In the genomic region with DNA sequence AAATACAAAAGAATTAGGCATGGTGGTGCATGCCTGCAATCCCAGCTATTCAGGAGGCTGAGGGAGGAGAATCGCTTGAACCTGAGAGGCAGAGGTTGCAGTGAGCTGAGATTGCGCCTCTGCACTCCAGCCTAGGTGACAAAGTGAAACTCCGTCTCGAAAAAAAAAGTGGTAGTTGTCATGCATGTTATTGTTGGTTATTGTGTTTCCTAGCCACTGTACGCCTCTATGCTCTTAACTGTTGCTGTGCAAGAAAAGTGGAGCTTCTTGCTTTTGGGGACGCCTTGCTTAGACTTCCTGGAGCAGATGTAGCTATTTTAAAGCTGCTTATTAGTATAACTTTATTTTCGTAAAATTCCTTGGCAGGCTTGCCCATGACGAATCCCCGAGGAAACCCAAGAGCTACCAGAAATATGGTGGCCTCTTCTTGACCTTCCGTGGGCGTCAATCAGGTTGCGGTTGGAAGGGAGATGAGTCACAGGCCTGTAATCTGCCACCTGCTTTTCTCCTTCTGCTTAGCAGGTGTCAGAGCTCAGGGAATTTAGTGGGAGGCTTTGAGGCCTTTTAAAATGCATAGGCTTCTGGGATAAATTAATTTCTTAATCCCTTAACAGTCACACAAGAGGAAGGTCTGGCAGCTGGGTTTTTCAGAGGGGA, we compare ENCODE assay signal across 9 cellular contexts. TPM values are rescaled to one million over a fixed set of nuclear protein-coding genes. Genes with fewer than 3 reads are reported as not detected.
DNase-seq lines count a peak whose midpoint lies in the region; ATAC-seq and TF ChIP-seq lines count a peak whose summit lies in the region.
"Had no signal": no experiment of that assay in that cellular context is flagged by ENCODE, and none has a peak within 500 bp of the region (broad histone marks: within the 10 kb centered on the region; RNA-seq: fewer than 3 reads in every experiment).

No MANE protein-coding gene starts in this region.

- no peak overlapping the region for H3K27ac ChIP-seq in brain microvascular endothelial cell

- H3K4me3 ChIP-seq in brain microvascular endothelial cell (ENCODE audit: low read depth, low read length) = no peak overlapping the region

- H3K36me3 Mint-ChIP-seq in T-helper 2 cell treated with Interferon-gamma antibody and Interleukin-4, amounts not matched to agents 5 μg/mL and 100 μg/mL, for 36 hours (ENCODE audit: low read depth) = no peaks in the 10 kb centered on the region
- H3K36me3 Mint-ChIP-seq in stimulated activated naive B cell treated with anti-CD40 and anti-IgM and Interleukin-4, amounts not matched to agents 10 μg/mL and 1 μg/mL and 100 μg/mL, for 72 hours = peaks cover 3 to 20% of the 10 kb centered on the region in 2 donors

- peaks cover 20% of the 10 kb centered on the region for H3K4me1 Mint-ChIP-seq in T-helper 2 cell treated with Interferon-gamma antibody and Interleukin-4, amounts not matched to agents 5 μg/mL and 100 μg/mL, for 36 hours (ENCODE audit: low read depth)
- H3K4me1 Mint-ChIP-seq in stimulated activated naive B cell treated with anti-CD40 and anti-IgM and Interleukin-4, amounts not matched to agents 10 μg/mL and 1 μg/mL and 100 μg/mL, for 72 hours = peaks cover 12 to 18% of the 10 kb centered on the region in 2 donors

- peaks cover 19% of the 10 kb centered on the region for H3K27me3 ChIP-seq in brain microvascular endothelial cell (replicated peaks)

- in situ Hi-C loops in brain microvascular endothelial cell (cut with HindIII; ENCODE audit: low pct_ligation_motif_present, low sequenced_read_pairs) = no loop called here

- H3K36me3 ChIP-seq in brain microvascular endothelial cell (replicated peaks) = no peaks in the 10 kb centered on the region

- TF ChIP-seq CTCF in brain microvascular endothelial cell (IDR thresholded peaks at IDR 0.05; ENCODE audit: low read depth, low read length, missing control alignments) = no peak

- no peaks in the 10 kb centered on the region for H3K9me3 Mint-ChIP-seq in T-helper 2 cell treated with Interferon-gamma antibody and Interleukin-4, amounts not matched to agents 5 μg/mL and 100 μg/mL, for 36 hours
- peaks cover 0 to 2% of the 10 kb centered on the region in 2 donors for H3K9me3 Mint-ChIP-seq in stimulated activated naive B cell treated with anti-CD40 and anti-IgM and Interleukin-4, amounts not matched to agents 10 μg/mL and 1 μg/mL and 100 μg/mL, for 72 hours

- DNase-seq in DMS53 treated with DMSO at 0.1 percent for 48 hours (lab: John Stamatoyannopoulos, UW; ENCODE audit: unreplicated experiment) (peak; percentile 85), HT1080 (ENCODE audit: low read depth) (peak; percentile 97), brain microvascular endothelial cell (peak; percentile 97), mesenteric fat pad (ENCODE audit: low spot score) (peak; percentile 76)
- DNase-seq in T-helper 2 cell treated with Interferon-gamma antibody and Interleukin-4, amounts not matched to agents 5 μg/mL and 100 μg/mL, for 36 hours (ENCODE audit: low spot score) = peak; percentile 77
- peak; percentile 56 for DNase-seq in stimulated activated naive B cell treated with anti-CD40 and anti-IgM and Interleukin-4, amounts not matched to agents 10 μg/mL and 1 μg/mL and 100 μg/mL, for 72 hours
- DNase-seq in effector CD8-positive, alpha-beta T cell (lab: John Stamatoyannopoulos, UW) = no peak

- ATAC-seq in GM21576 (IDR thresholded peaks at IDR 0.05; ENCODE audit: unreplicated experiment) = peak; percentile 91
- peak; percentile 94 to 96 for ATAC-seq in stimulated activated naive B cell treated with anti-CD40 and anti-IgM and Interleukin-4, amounts not matched to agents 10 μg/mL and 1 μg/mL and 100 μg/mL, for 72 hours (replicated peaks)

- peak overlapping the region; percentile 71 for H3K4me3 Mint-ChIP-seq in T-helper 2 cell treated with Interferon-gamma antibody and Interleukin-4, amounts not matched to agents 5 μg/mL and 100 μg/mL, for 36 hours
- H3K4me3 Mint-ChIP-seq in stimulated activated naive B cell treated with anti-CD40 and anti-IgM and Interleukin-4, amounts not matched to agents 10 μg/mL and 1 μg/mL and 100 μg/mL, for 72 hours = peak overlapping the region; percentile 32 to 44

- H3K27ac Mint-ChIP-seq in T-helper 2 cell treated with Interferon-gamma antibody and Interleukin-4, amounts not matched to agents 5 μg/mL and 100 μg/mL, for 36 hours = peak overlapping the region; percentile 94
- H3K27ac Mint-ChIP-seq in stimulated activated naive B cell treated with anti-CD40 and anti-IgM and Interleukin-4, amounts not matched to agents 10 μg/mL and 1 μg/mL and 100 μg/mL, for 72 hours = peak overlapping the region; percentile 69

- peaks cover 2% of the 10 kb centered on the region for H3K27me3 Mint-ChIP-seq in T-helper 2 cell treated with Interferon-gamma antibody and Interleukin-4, amounts not matched to agents 5 μg/mL and 100 μg/mL, for 36 hours (ENCODE audit: low read depth)
- H3K27me3 Mint-ChIP-seq in stimulated activated naive B cell treated with anti-CD40 and anti-IgM and Interleukin-4, amounts not matched to agents 10 μg/mL and 1 μg/mL and 100 μg/mL, for 72 hours = peaks cover 0 to 6% of the 10 kb centered on the region in 2 donors

RNA-seq across cellular contexts. Expression of a gene that starts 17.3 kb away (rescaled TPM):
- total RNA-seq in HT1080 (2014; rRNA removed; shearing (Covaris generic)) = 0.10 TPM in 1 of 2 replicates, not detected in the other
- 0.14 TPM in 1 of 2 replicates, not detected in the other for polyA plus RNA-seq in HT1080 (2015; cell fraction: cytosol; rRNA removed)
- polyA plus RNA-seq in HT1080 (2015; cell fraction: nucleus; rRNA removed) = 0.80 and 2.0 TPM in 2 replicates
- total RNA-seq in mesenteric fat pad = 2.2 TPM
- total RNA-seq: SK-MEL-5 had no signal

RNA-seq across cellular contexts. Expression of a gene that starts 54.7 kb away (rescaled TPM):
- total RNA-seq in HT1080 (2014; rRNA removed; shearing (Covaris generic)) = 21.2 and 25.1 TPM in 2 replicates
- polyA plus RNA-seq in HT1080 (2015; cell fraction: cytosol; rRNA removed) = 37.6 and 43.2 TPM in 2 replicates
- polyA plus RNA-seq in HT1080 (2015; cell fraction: nucleus; rRNA removed) = 16.1 and 17.5 TPM in 2 replicates
- total RNA-seq in mesenteric fat pad = 40.4 TPM
